In the genomic region with DNA sequence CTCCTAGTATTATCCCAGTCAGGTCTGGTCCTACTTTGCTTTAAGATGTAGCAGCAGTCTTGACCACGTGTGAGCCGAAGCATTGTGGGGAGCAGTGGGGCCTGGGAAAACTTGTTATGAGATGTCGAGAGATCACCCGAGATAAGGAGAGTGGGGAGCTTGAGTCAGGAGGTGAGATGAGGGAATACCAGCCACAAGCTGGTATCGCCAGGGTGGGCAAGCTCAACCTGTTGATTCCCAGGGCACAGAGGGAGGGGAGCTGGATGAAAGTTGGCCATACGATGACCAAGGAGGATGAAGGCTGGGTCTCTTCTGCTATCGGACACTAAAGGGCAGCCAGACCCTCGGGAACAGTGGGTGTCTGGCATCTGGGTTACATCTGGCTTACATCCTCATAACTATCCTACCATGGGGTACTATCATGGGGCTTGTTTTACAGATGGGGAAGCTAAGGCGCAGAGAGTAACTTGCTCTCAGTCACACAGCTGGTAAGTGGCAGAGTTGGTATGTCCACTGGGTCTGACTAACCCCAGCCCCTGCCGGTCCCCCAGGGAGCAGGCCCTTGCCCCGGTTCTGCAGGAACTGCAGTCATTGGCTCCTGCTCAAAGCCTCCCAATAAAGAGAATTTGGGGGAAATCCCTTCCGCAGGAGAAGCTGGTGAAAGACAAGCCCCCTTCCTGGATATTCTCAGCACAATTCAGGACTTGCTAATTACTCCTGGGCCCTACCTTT, we compare ENCODE assay signal across 18 cellular contexts. TPM values are rescaled to one million over a fixed set of nuclear protein-coding genes. Genes with fewer than 3 reads are reported as not detected.
DNase-seq lines count a peak whose midpoint lies in the region; ATAC-seq, FAIRE-seq and TF ChIP-seq lines count a peak whose summit lies in the region.
"Had no signal": no experiment of that assay in that cellular context is flagged by ENCODE, and none has a peak within 500 bp of the region (broad histone marks: within the 10 kb centered on the region; RNA-seq: fewer than 3 reads in every experiment).

No MANE protein-coding gene starts in this region.

- no peaks in the 10 kb centered on the region for H4K20me1 ChIP-seq in hepatocyte (ENCODE audit: insufficient read depth, poor library complexity, severe bottlenecking)

- DNase-seq in A549 (ENCODE audit: low read depth in 1 of 2, low spot score in 1 of 2) (no peak), bronchial epithelial cell (ENCODE audit: low read depth) (no peak), hepatocyte (ENCODE audit: low spot score) (no peak), G401 (ENCODE audit: low spot score) (no peak), lower leg skin (ENCODE audit: low spot score in 2 of 2) (no peak), NCI-H524 (lab: John Stamatoyannopoulos, UW) (no peak)
- DNase-seq in naive thymus-derived CD4-positive, alpha-beta T cell: peak in 1 of 9 donors; percentile 3

- H3K27me3 ChIP-seq in bronchial epithelial cell (ENCODE audit: control insufficient read depth, insufficient read depth, low read length) (peaks cover 16% of the 10 kb centered on the region), hepatocyte (peaks cover 74% of the 10 kb centered on the region)
- H3K27me3 ChIP-seq in naive thymus-derived CD4-positive, alpha-beta T cell (ENCODE audit: control insufficient read depth in 2 of 2, insufficient read depth in 2 of 2, low read length in 2 of 2): no peaks in the 10 kb centered on the region
- H3K27me3 ChIP-seq: ascending aorta had no signal

- in situ Hi-C loops in G401 (cut with HindIII; ENCODE audit: low sequenced_read_pairs): loop anchor here (25.0 kb wide), 1 partner anchor 272 kb away; no protein-coding TSS in a partner anchor

- no peak for FAIRE-seq in A549 (lab: Jason Lieb, UNC)
- FAIRE-seq in bronchial epithelial cell (lab: Jason Lieb, UNC): peak; percentile 62

- H3K9me2 ChIP-seq in hepatocyte (replicated peaks; ENCODE audit: insufficient read depth): no peaks in the 10 kb centered on the region

- POLR2A ChIA-PET in A549 (lab: Yijun Ruan, JAX) (interaction anchor here (1.4 kb wide), 1 partner anchor 101 kb away, joined by 3 read pairs; no protein-coding TSS in a partner anchor), HEK293 (lab: Yijun Ruan, JAX) (interaction anchor here (1.1 kb wide), 1 partner anchor 86 kb away, joined by 5 read pairs; no protein-coding TSS in a partner anchor)
- POLR2A ChIA-PET in naive thymus-derived CD4-positive, alpha-beta T cell (lab: Charles Lee): no interaction called here

- H3K9me3 ChIP-seq in A549: no peaks in the 10 kb centered on the region
- no peaks in the 10 kb centered on the region for H3K9me3 ChIP-seq in HEK293 (ENCODE audit: control insufficient read depth, insufficient read depth, low read depth, low read length)
- no peaks in the 10 kb centered on the region for H3K9me3 ChIP-seq in naive thymus-derived CD4-positive, alpha-beta T cell (ENCODE audit: control insufficient read depth in 2 of 3, low read length in 3 of 3)
- H3K9me3 ChIP-seq in hepatocyte (ENCODE audit: low read depth): no peaks in the 10 kb centered on the region
- H3K9me3 ChIP-seq: ascending aorta, esophagus muscularis mucosa, left ventricle myocardium inferior, uterus had no signal

- TF ChIP-seq RAD21 in A549 (conservative IDR thresholded peaks at IDR 0.05 in 1 of 2, IDR thresholded peaks at IDR 0.05 in 1 of 2): no peak

- H3K4me1 ChIP-seq in A549 (no peaks in the 10 kb centered on the region), HEK293 (ENCODE audit: control insufficient read depth, insufficient read depth, low read length) (no peaks in the 10 kb centered on the region), hepatocyte (ENCODE audit: insufficient read depth) (no peaks in the 10 kb centered on the region)
- H3K4me1 ChIP-seq in naive thymus-derived CD4-positive, alpha-beta T cell (ENCODE audit: control insufficient read depth in 2 of 2, insufficient read depth in 2 of 2, low read length in 2 of 2): peaks cover 0 to 5% of the 10 kb centered on the region in 2 donors
- H3K4me1 ChIP-seq: ascending aorta, uterus had no signal

- peak in 1 of 2 experiments; percentile 18; a peak in 2 of 6 replicates for ATAC-seq in A549
- ATAC-seq in naive thymus-derived CD4-positive, alpha-beta T cell: no peak

- no peak for TF ChIP-seq POLR2A in A549 (IDR thresholded peaks at IDR 0.05; ENCODE audit: low read length)
- TF ChIP-seq POLR2A in lower leg skin (IDR thresholded peaks at IDR 0.05): no peak

- H3K9me3 Mint-ChIP-seq in naive thymus-derived CD4-positive, alpha-beta T cell: no peaks in the 10 kb centered on the region
- H3K9me3 Mint-ChIP-seq: activated naive CD4-positive, alpha-beta T cell treated with anti-CD3 and anti-CD28 coated beads, Interleukin-2, amount 50 U/mL, for 24 hours had no signal

- H3K27ac Mint-ChIP-seq in naive thymus-derived CD4-positive, alpha-beta T cell: peak overlapping the region in 2 of 9 donors; percentile 47 to 59
- H3K27ac Mint-ChIP-seq: activated naive CD4-positive, alpha-beta T cell treated with anti-CD3 and anti-CD28 coated beads, Interleukin-2, amount 50 U/mL, for 24 hours had no signal

- 52% methylated on average over 12 of the region's 12 CpGs for WGBS in A549 (ENCODE audit: missing lambda C conversion rate)
- WGBS in hepatocyte (ENCODE audit: low lambda C conversion rate, missing lambda C conversion rate): 68% methylated on average over 12 of the region's 12 CpGs
- WGBS in lower leg skin, 2 donors: 65 to 72% methylated on average over 12 of the region's 12 CpGs

- H3K27me3 Mint-ChIP-seq in naive thymus-derived CD4-positive, alpha-beta T cell: peaks cover 19 to 46% (median 33%) of the 10 kb centered on the region in 5 donors

- no peaks in the 10 kb centered on the region for H3K36me3 Mint-ChIP-seq in naive thymus-derived CD4-positive, alpha-beta T cell
- H3K36me3 Mint-ChIP-seq: activated naive CD4-positive, alpha-beta T cell treated with anti-CD3 and anti-CD28 coated beads, Interleukin-2, amount 50 U/mL, for 24 hours had no signal

- CTCF ChIA-PET in A549 (lab: Yijun Ruan, JAX) (interaction anchor here (0.5 to 37.5 kb wide), 42 partner anchors 9 to 788 kb away, joined by 3 to 1932 read pairs (median 6); partner anchors contain the start of genes DCANP1, SLC25A48 and TIFAB), HEK293 (lab: Yijun Ruan, JAX) (interaction anchor here (0.6 to 14.5 kb wide), 34 partner anchors 8 to 1381 kb away, joined by 3 to 853 read pairs (median 6); no protein-coding TSS in a partner anchor)
- CTCF ChIA-PET in naive thymus-derived CD4-positive, alpha-beta T cell (lab: Charles Lee): interaction anchor here (2.7 to 4.4 kb wide), 2 partner anchors 86 to 101 kb away, joined by 16 to 18 read pairs; no protein-coding TSS in a partner anchor

- no peak overlapping the region for H2AFZ ChIP-seq in hepatocyte

- H3K4me3 ChIP-seq in A549 (no peak overlapping the region), HEK293 (ENCODE audit: low read depth, low read length) (no peak overlapping the region), bronchial epithelial cell (ENCODE audit: low read depth, low read length) (no peak overlapping the region), hepatocyte (no peak overlapping the region), lower leg skin (ENCODE audit: low read depth, poor library complexity, severe bottlenecking) (no peak overlapping the region)
- no peak overlapping the region for H3K4me3 ChIP-seq in naive thymus-derived CD4-positive, alpha-beta T cell (ENCODE audit: low read length)
- H3K4me3 ChIP-seq: uterus had no signal

- H3K27ac ChIP-seq in A549 (no peak overlapping the region), HEK293 (ENCODE audit: extremely low read depth, low read depth, low read length) (no peak overlapping the region), hepatocyte (no peak overlapping the region)
- H3K27ac ChIP-seq in naive thymus-derived CD4-positive, alpha-beta T cell (ENCODE audit: low read depth, low read length): no peak overlapping the region
- H3K27ac ChIP-seq: ascending aorta, C4-2B, esophagus muscularis mucosa, left ventricle myocardium inferior, uterus had no signal

- no peaks in the 10 kb centered on the region for H3K79me2 ChIP-seq in hepatocyte

- H3K4me3 Mint-ChIP-seq in naive thymus-derived CD4-positive, alpha-beta T cell: peak overlapping the region in 6 of 10 donors; percentile 19 to 81 (median 58)

- intact Hi-C loops in naive thymus-derived CD4-positive, alpha-beta T cell (cut with micrococcal nuclease): loop anchor here (1.0 to 5.0 kb wide), 3 partner anchors 87 to 617 kb away; no protein-coding TSS in a partner anchor
- intact Hi-C loops in lower leg skin (cut with DNase I; ENCODE audit: low total_unique reads): loop anchor here (2.0 to 10.0 kb wide), 2 partner anchors 87 to 359 kb away; no protein-coding TSS in a partner anchor

- TF ChIP-seq CTCF in A549 (IDR thresholded peaks at IDR 0.05) (no peak), HEK293 (tag by site-specific recombination; IDR thresholded peaks at IDR 0.05) (no peak), bronchial epithelial cell (IDR thresholded peaks at IDR 0.05; ENCODE audit: insufficient read depth, low read length, severe bottlenecking) (no peak), hepatocyte (IDR thresholded peaks at IDR 0.05; ENCODE audit: poor library complexity) (no peak), lower leg skin (IDR thresholded peaks at IDR 0.05) (no peak)

- no peaks in the 10 kb centered on the region for H3K36me3 ChIP-seq in HEK293 (ENCODE audit: control insufficient read depth in 2 of 2, insufficient read depth in 1 of 2, low read length in 2 of 2)
- no peaks in the 10 kb centered on the region for H3K36me3 ChIP-seq in bronchial epithelial cell (ENCODE audit: control insufficient read depth, insufficient read depth, low read length)
- no peaks in the 10 kb centered on the region for H3K36me3 ChIP-seq in naive thymus-derived CD4-positive, alpha-beta T cell (ENCODE audit: control insufficient read depth in 2 of 3, insufficient read depth in 3 of 3, low read length in 3 of 3)
- no peaks in the 10 kb centered on the region for H3K36me3 ChIP-seq in hepatocyte (replicated peaks; ENCODE audit: insufficient read depth, low read depth)
- H3K36me3 ChIP-seq: ascending aorta, esophagus muscularis mucosa, left ventricle myocardium inferior, uterus had no signal

- TF ChIP-seq EP300 in A549 (IDR thresholded peaks at IDR 0.05): no peak

- peaks cover 6 to 15% (median 10%) of the 10 kb centered on the region in 7 donors for H3K4me1 Mint-ChIP-seq in naive thymus-derived CD4-positive, alpha-beta T cell

- H3K4me2 ChIP-seq in A549: peak overlapping the region; percentile 51; the same call in 1 of the 3 replicates
- no peak overlapping the region for H3K4me2 ChIP-seq in hepatocyte

RNA-seq across cellular contexts. Expression of gene TIFAB, which starts 13.4 kb away (rescaled TPM):
- not detected in 2 replicates for polyA plus RNA-seq in A549 (2011; rRNA removed)
- polyA plus RNA-seq in A549 (2012; cell fraction: cytosol; rRNA removed): not detected in 2 replicates
- polyA plus RNA-seq in A549 (2012; cell fraction: nucleus; rRNA removed): not detected in 2 replicates
- polyA plus RNA-seq in A549 (2017; fragmentation: RNase III; extraction: RNeasy Plus Mini Kit Qiagen cat#74134 plus additional on column Dnase treatment): not detected in 3 replicates
- polyA minus RNA-seq in A549 (2011; rRNA and poly(A)+ RNA removed): not detected in 2 replicates
- total RNA-seq in bronchial epithelial cell: not detected in 2 replicates
- total RNA-seq in naive thymus-derived CD4-positive, alpha-beta T cell: 1 to 10 TPM in 1 of 5 experiments, under 1 TPM in 2, not detected in 2; 0.05 to 1.1 (median 0.08) TPM
- polyA plus RNA-seq in naive thymus-derived CD4-positive, alpha-beta T cell: not detected
- not detected in 2 replicates for total RNA-seq in hepatocyte
- polyA plus RNA-seq in hepatocyte: not detected in 2 replicates
- total RNA-seq in G401 (2014; rRNA removed; shearing (Covaris generic)): 0.31 and 0.43 TPM in 2 replicates
- total RNA-seq in lower leg skin: under 1 TPM in 1 of 4 donors, not detected in 3; 0.10 TPM
- total RNA-seq: A673; activated CD8-positive, alpha-beta memory T cell treated with anti-CD3 and anti-CD28 coated beads for 36 hours; ascending aorta; esophagus muscularis mucosa; glomerular endothelial cell; left ventricle myocardium inferior; RPMI7951 had no signal

RNA-seq across cellular contexts. Expression of gene DCANP1, which starts 18.4 kb away (rescaled TPM):
- not detected in 2 replicates for polyA plus RNA-seq in A549 (2011; rRNA removed)
- polyA plus RNA-seq in A549 (2012; cell fraction: cytosol; rRNA removed): not detected in 2 replicates
- not detected in 2 replicates for polyA plus RNA-seq in A549 (2012; cell fraction: nucleus; rRNA removed)
- not detected in 3 replicates for polyA plus RNA-seq in A549 (2017; fragmentation: RNase III; extraction: RNeasy Plus Mini Kit Qiagen cat#74134 plus additional on column Dnase treatment)
- polyA minus RNA-seq in A549 (2011; rRNA and poly(A)+ RNA removed): not detected in 2 replicates
- not detected in 2 replicates for total RNA-seq in bronchial epithelial cell
- total RNA-seq in naive thymus-derived CD4-positive, alpha-beta T cell: under 1 TPM in 2 of 5 experiments, not detected in 3; 0.16 to 0.59 TPM
- not detected for polyA plus RNA-seq in naive thymus-derived CD4-positive, alpha-beta T cell
- total RNA-seq in hepatocyte: not detected in 2 replicates
- polyA plus RNA-seq in hepatocyte: not detected in 2 replicates
- 0.18 and 0.24 TPM in 2 replicates for total RNA-seq in G401 (2014; rRNA removed; shearing (Covaris generic))
- total RNA-seq in lower leg skin: not detected
- total RNA-seq: A673; activated CD8-positive, alpha-beta memory T cell treated with anti-CD3 and anti-CD28 coated beads for 36 hours; ascending aorta; glomerular endothelial cell; left ventricle myocardium inferior; RPMI7951; uterus had no signal
